10 cellular contexts compared by ENCODE assay signal in genomic region chr15:45714501-45715488, GRCh38.
DNase-seq lines count a peak whose midpoint lies in the region; ATAC-seq and TF ChIP-seq lines count a peak whose summit lies in the region.
"Had no signal": no experiment of that assay in that cellular context is flagged by ENCODE, and none has a peak within 500 bp of the region (broad histone marks: within the 10 kb centered on the region; RNA-seq: fewer than 3 reads in every experiment).

No MANE protein-coding gene starts in this region.

- H3K9me3 ChIP-seq in gastroesophageal sphincter (no peaks in the 10 kb centered on the region), osteoblast (ENCODE audit: low read depth, low read length) (no peaks in the 10 kb centered on the region)
- H3K9me3 ChIP-seq: BLaER1 had no signal

- TF ChIP-seq CTCF in gastroesophageal sphincter (IDR thresholded peaks at IDR 0.05) (peak; percentile 44 to 75 (median 60)), osteoblast (IDR thresholded peaks at IDR 0.05; ENCODE audit: extremely low read depth, low read depth, low read length) (peak; percentile 94)

- no peaks in the 10 kb centered on the region for H3K4me1 Mint-ChIP-seq in activated T-cell treated with anti-CD3 and anti-CD28 coated beads, Interleukin-2, amount 50 U/mL, for 72 hours (ENCODE audit: low read depth)

- no peak for TF ChIP-seq POLR2A in gastroesophageal sphincter (IDR thresholded peaks at IDR 0.05)

- peak overlapping the region; percentile 73 for H2AFZ ChIP-seq in osteoblast (ENCODE audit: low read length)

- no peaks in the 10 kb centered on the region for H3K36me3 Mint-ChIP-seq in activated T-cell treated with anti-CD3 and anti-CD28 coated beads, Interleukin-2, amount 50 U/mL, for 72 hours (ENCODE audit: insufficient read depth in 2 of 2)

- WGBS in gastroesophageal sphincter (ENCODE audit: low coverage in 1 of 2), 2 donors: 41 to 43% methylated on average over 10 to 28 of the region's 28 CpGs

- DNase-seq in NCI-H1436 (lab: John Stamatoyannopoulos, UW) (peak; percentile 47), NCI-H1436 treated with DMSO at 0.1 percent for 48 hours (lab: John Stamatoyannopoulos, UW) (no peak), NCI-H82 treated with DMSO at 0.1 percent for 48 hours (lab: John Stamatoyannopoulos, UW; ENCODE audit: unreplicated experiment) (peak; percentile 69), osteoblast (ENCODE audit: insufficient read length, low spot score, missing footprints) (no peak)
- DNase-seq in activated T-cell treated with anti-CD3 and anti-CD28 coated beads, Interleukin-2, amount 50 U/mL, for 72 hours: peak; percentile 43 to 55

- no peaks in the 10 kb centered on the region for H4K20me1 ChIP-seq in osteoblast (ENCODE audit: insufficient read depth, low read length)
- H4K20me1 ChIP-seq: BLaER1 had no signal

- no peak overlapping the region for H3K27ac ChIP-seq in gastroesophageal sphincter
- no peak overlapping the region for H3K27ac ChIP-seq in osteoblast (ENCODE audit: low read depth, low read length)
- H3K27ac ChIP-seq: BLaER1 had no signal

- H3K79me2 ChIP-seq in osteoblast (ENCODE audit: insufficient read depth, low read length): no peaks in the 10 kb centered on the region

- H3K4me1 ChIP-seq in gastroesophageal sphincter (peaks cover 0 to 17% (median 0%) of the 10 kb centered on the region in 3 donors), osteoblast (ENCODE audit: insufficient read depth, low read length) (peaks cover 11% of the 10 kb centered on the region)
- H3K4me1 ChIP-seq: BLaER1 had no signal

- H3K4me3 ChIP-seq in gastroesophageal sphincter (no peak overlapping the region), osteoblast (ENCODE audit: insufficient read depth, low read length) (peak overlapping the region; percentile 52)
- H3K4me3 ChIP-seq: BLaER1 had no signal

- no peak overlapping the region for H3K27ac Mint-ChIP-seq in activated T-cell treated with anti-CD3 and anti-CD28 coated beads, Interleukin-2, amount 50 U/mL, for 72 hours
- H3K27ac Mint-ChIP-seq: dendritic cell treated with granulocyte-macrophage colony-stimulating factor and Interleukin-4, amounts not matched to agents 40 ng/mL and 50 ng/mL, for 4 days had no signal

- no peak for TF ChIP-seq EP300 in gastroesophageal sphincter (IDR thresholded peaks at IDR 0.05)

- peaks cover 23% of the 10 kb centered on the region for H3K27me3 Mint-ChIP-seq in activated T-cell treated with anti-CD3 and anti-CD28 coated beads, Interleukin-2, amount 50 U/mL, for 72 hours (ENCODE audit: low read depth)

- ATAC-seq in HG03520 (IDR thresholded peaks at IDR 0.05; ENCODE audit: unreplicated experiment) (peak; percentile 65), gastroesophageal sphincter (no peak), GM19467 (IDR thresholded peaks at IDR 0.05; ENCODE audit: unreplicated experiment) (no peak)
- peak; percentile 51 to 59 for ATAC-seq in activated T-cell treated with anti-CD3 and anti-CD28 coated beads, Interleukin-2, amount 50 U/mL, for 72 hours (replicated peaks in 1 of 2)

- H3K4me3 Mint-ChIP-seq in activated T-cell treated with anti-CD3 and anti-CD28 coated beads, Interleukin-2, amount 50 U/mL, for 72 hours: no peak overlapping the region
- H3K4me3 Mint-ChIP-seq: dendritic cell treated with granulocyte-macrophage colony-stimulating factor and Interleukin-4, amounts not matched to agents 40 ng/mL and 50 ng/mL, for 4 days had no signal

- H3K4me2 ChIP-seq in osteoblast (ENCODE audit: insufficient read depth, low read length): peak overlapping the region; percentile 66
- H3K4me2 ChIP-seq: BLaER1 had no signal

- no peaks in the 10 kb centered on the region for H3K27me3 ChIP-seq in gastroesophageal sphincter
- H3K27me3 ChIP-seq in osteoblast (ENCODE audit: insufficient read depth, low read length): no peaks in the 10 kb centered on the region
- H3K27me3 ChIP-seq: BLaER1 had no signal

- H3K9me3 Mint-ChIP-seq in activated T-cell treated with anti-CD3 and anti-CD28 coated beads, Interleukin-2, amount 50 U/mL, for 72 hours: no peaks in the 10 kb centered on the region
- H3K9me3 Mint-ChIP-seq: dendritic cell treated with granulocyte-macrophage colony-stimulating factor and Interleukin-4, amounts not matched to agents 40 ng/mL and 50 ng/mL, for 4 days had no signal

- H3K36me3 ChIP-seq in gastroesophageal sphincter (no peaks in the 10 kb centered on the region), osteoblast (ENCODE audit: insufficient read depth, low read length) (no peaks in the 10 kb centered on the region)
- H3K36me3 ChIP-seq: BLaER1 had no signal

Comparison
In these comparisons a context has a peak if more than half of its experiments do, and no peak if none do; other contexts are left out.
1. DNase-seq: peak in NCI-H1436 (single experiment), NCI-H82 treated with DMSO at 0.1 percent for 48 hours (single experiment) and activated T-cell treated with anti-CD3 and anti-CD28 coated beads, Interleukin-2, amount 50 U/mL, for 72 hours (2 of 2); none in NCI-H1436 treated with DMSO at 0.1 percent for 48 hours (single experiment) and osteoblast (single experiment).
2. ATAC-seq: peak in HG03520 (single experiment) and activated T-cell treated with anti-CD3 and anti-CD28 coated beads, Interleukin-2, amount 50 U/mL, for 72 hours (2 of 2); none in gastroesophageal sphincter (single experiment) and GM19467 (single experiment).